In the genomic region with DNA sequence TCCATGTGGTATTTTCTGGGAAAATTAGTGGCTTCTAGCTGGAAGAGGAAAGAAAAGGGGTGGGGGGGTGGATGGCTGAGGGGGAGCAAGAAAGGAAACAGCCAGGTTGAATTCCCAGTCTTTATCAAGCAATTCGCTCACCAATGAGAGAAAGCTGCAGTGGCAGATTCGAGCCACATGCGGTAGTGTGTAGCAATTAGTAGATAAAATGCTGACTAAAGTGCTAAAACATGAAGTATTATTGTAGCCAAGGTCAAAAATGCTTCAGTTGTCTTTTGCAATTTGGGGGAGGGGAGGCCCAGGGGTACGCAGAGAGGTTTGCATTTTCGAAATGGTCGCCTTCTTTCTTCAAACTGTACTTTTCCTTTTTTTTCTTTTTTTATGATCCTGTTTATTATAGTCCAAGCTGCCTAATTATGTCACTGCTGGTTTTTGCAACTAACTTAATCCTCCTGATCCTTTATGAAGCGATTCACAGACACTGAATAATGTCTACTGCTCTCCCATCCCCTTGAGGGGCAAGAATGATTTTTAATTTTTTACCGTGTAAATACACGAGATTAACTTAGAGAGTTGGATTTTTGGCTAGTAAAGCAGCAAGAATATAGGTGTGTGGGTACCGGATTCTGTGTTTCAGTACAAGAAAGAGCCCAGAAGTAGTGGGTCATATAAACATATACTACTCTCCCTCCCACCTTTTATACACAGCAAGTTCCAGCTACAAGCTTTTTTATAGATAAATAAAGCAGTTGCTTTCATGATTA, we compare ENCODE assay signal across 8 cellular contexts. TPM values are rescaled to one million over a fixed set of nuclear protein-coding genes. Genes with fewer than 3 reads are reported as not detected.
DNase-seq lines count a peak whose midpoint lies in the region; ATAC-seq and TF ChIP-seq lines count a peak whose summit lies in the region.

No MANE protein-coding gene starts in this region.

- no peak overlapping the region for H4K91ac ChIP-seq in H9 (ENCODE audit: insufficient read length, low read depth, low read length)

- H2BK12ac ChIP-seq in H9 (ENCODE audit: insufficient read length, low read depth, low read length): no peak overlapping the region

- no peak overlapping the region for H4K8ac ChIP-seq in H9 (replicated peaks; ENCODE audit: insufficient read length, low read depth, low read length)

- H3K9ac ChIP-seq in H9 (ENCODE audit: extremely low read depth, insufficient read length, low read length): no peak overlapping the region

- H2BK120ac ChIP-seq in H9 (ENCODE audit: low read depth, low read length, poor library complexity, severe bottlenecking): no peak overlapping the region

- H2AFZ ChIP-seq in H9 (ENCODE audit: low read length): no peak overlapping the region

- no peak overlapping the region for H3K14ac ChIP-seq in H9 (ENCODE audit: insufficient read depth, low read length)

- peak; percentile 36; the same call in 2 of the 3 replicates for TF ChIP-seq CTCF in H9 (conservative IDR thresholded peaks at IDR 0.05)

- no peak overlapping the region for H3K56ac ChIP-seq in H9 (ENCODE audit: insufficient read length, low read depth, low read length)

- CTCF ChIA-PET in naive thymus-derived CD4-positive, alpha-beta T cell (lab: Charles Lee): interaction anchor here (0.6 to 8.4 kb wide), 8 partner anchors 9 to 347 kb away, joined by 3 to 66 read pairs (median 6); no protein-coding TSS in a partner anchor

- no peaks in the 10 kb centered on the region for H3K79me1 ChIP-seq in H9 (ENCODE audit: insufficient read depth, low read depth, low read length, poor library complexity, severe bottlenecking)

- H4K5ac ChIP-seq in H9 (ENCODE audit: insufficient read length, low read depth, low read length): no peak overlapping the region

- H3K4me3 ChIP-seq in naive thymus-derived CD4-positive, alpha-beta T cell (ENCODE audit: low read length): peak overlapping the region; percentile 51
- H3K4me3 ChIP-seq in effector memory CD4-positive, alpha-beta T cell (ENCODE audit: insufficient read depth, low read depth, low read length, poor library complexity, severe bottlenecking): no peak overlapping the region

- H3K79me2 ChIP-seq in H9 (ENCODE audit: insufficient read depth, low read length): no peaks in the 10 kb centered on the region

- H2AK5ac ChIP-seq in H9 (ENCODE audit: insufficient read length, low read length): no peak overlapping the region

- POLR2A ChIA-PET in naive thymus-derived CD4-positive, alpha-beta T cell (lab: Charles Lee): interaction anchor here (0.5 to 7.2 kb wide), 6 partner anchors 95 to 622 kb away, joined by 3 to 86 read pairs (median 3); no protein-coding TSS in a partner anchor

- no peaks in the 10 kb centered on the region for H4K20me1 ChIP-seq in H9 (ENCODE audit: control insufficient read depth, insufficient read depth, insufficient read length)

- H3K18ac ChIP-seq in H9 (ENCODE audit: insufficient read length, low read depth, low read length): no peak overlapping the region

- peaks cover 0 to 8% (median 0%) of the 10 kb centered on the region in 3 experiments for H3K36me3 ChIP-seq in naive thymus-derived CD4-positive, alpha-beta T cell (ENCODE audit: control insufficient read depth in 2 of 3, insufficient read depth in 3 of 3, low read length in 3 of 3)
- H3K36me3 ChIP-seq in effector memory CD4-positive, alpha-beta T cell (ENCODE audit: control insufficient read depth, insufficient read depth, low read length): no peaks in the 10 kb centered on the region

- H3K27me3 ChIP-seq in H9 (ENCODE audit: insufficient read depth, low read length): peaks cover 29% of the 10 kb centered on the region; the same call in 1 of the 2 replicates
- no peaks in the 10 kb centered on the region for H3K27me3 ChIP-seq in naive thymus-derived CD4-positive, alpha-beta T cell (ENCODE audit: control insufficient read depth in 2 of 2, insufficient read depth in 2 of 2, low read length in 2 of 2)
- no peaks in the 10 kb centered on the region for H3K27me3 ChIP-seq in effector memory CD4-positive, alpha-beta T cell (replicated peaks; ENCODE audit: control insufficient read depth, insufficient read depth, low read length, poor library complexity, severe bottlenecking)

- ATAC-seq in naive thymus-derived CD4-positive, alpha-beta T cell: no peak
- no peak for ATAC-seq in HG02870 (IDR thresholded peaks at IDR 0.05; ENCODE audit: unreplicated experiment)

- H3K4me3 Mint-ChIP-seq in H9: peak overlapping the region; percentile 68 to 84
- peak overlapping the region; percentile 92 for H3K4me3 Mint-ChIP-seq in activated CD4-positive, alpha-beta T cell treated with anti-CD3 and anti-CD28 coated beads, Interleukin-2, amount 10 ng/mL, durations not matched to agents 24 days and 14 days
- H3K4me3 Mint-ChIP-seq in naive thymus-derived CD4-positive, alpha-beta T cell: peak overlapping the region; percentile 77 to 100 (median 87)

- no peaks in the 10 kb centered on the region for H3K9me3 ChIP-seq in H9 (ENCODE audit: control insufficient read depth, low read depth, low read length)
- no peaks in the 10 kb centered on the region for H3K9me3 ChIP-seq in naive thymus-derived CD4-positive, alpha-beta T cell (ENCODE audit: control insufficient read depth in 2 of 3, low read length in 3 of 3)
- H3K9me3 ChIP-seq in effector memory CD4-positive, alpha-beta T cell (ENCODE audit: control insufficient read depth, low read length): no peaks in the 10 kb centered on the region

- H3K27ac Mint-ChIP-seq in H9: no peak overlapping the region
- peak overlapping the region; percentile 93 for H3K27ac Mint-ChIP-seq in activated CD4-positive, alpha-beta T cell treated with anti-CD3 and anti-CD28 coated beads, Interleukin-2, amount 10 ng/mL, durations not matched to agents 24 days and 14 days
- peak overlapping the region in 5 of 9 donors; percentile 19 to 99 (median 58) for H3K27ac Mint-ChIP-seq in naive thymus-derived CD4-positive, alpha-beta T cell

- H3K4ac ChIP-seq in H9 (ENCODE audit: low read depth, low read length): no peak overlapping the region

- DNase-seq in AG20443 (ENCODE audit: low spot score): peak; percentile 57
- DNase-seq in H9: peak; percentile 49
- peak; percentile 73 for DNase-seq in activated CD4-positive, alpha-beta T cell treated with anti-CD3 and anti-CD28 coated beads, Interleukin-2, amount 10 ng/mL, durations not matched to agents 24 days and 14 days
- DNase-seq in fibroblast of peridontal ligament (ENCODE audit: extremely low read depth): peak; percentile 60
- DNase-seq in naive thymus-derived CD4-positive, alpha-beta T cell: peak in 3 of 9 donors; percentile 7 to 24 (median 12)
- DNase-seq in effector memory CD4-positive, alpha-beta T cell: no peak
- DNase-seq in NCI-H446 treated with DMSO at 0.1 percent for 48 hours (lab: John Stamatoyannopoulos, UW): no peak

- no peak overlapping the region for H2BK15ac ChIP-seq in H9 (ENCODE audit: low read depth, low read length)

- no peak overlapping the region for H3T11ph ChIP-seq in H9 (ENCODE audit: low read length)

- H3K36me3 Mint-ChIP-seq in H9 (ENCODE audit: insufficient read depth in 1 of 3, low read depth in 3 of 3): no peaks in the 10 kb centered on the region; a peak in 1 of 7 replicates
- peaks cover 5% of the 10 kb centered on the region for H3K36me3 Mint-ChIP-seq in activated CD4-positive, alpha-beta T cell treated with anti-CD3 and anti-CD28 coated beads, Interleukin-2, amount 10 ng/mL, durations not matched to agents 24 days and 14 days (ENCODE audit: low read depth)
- peaks cover 0 to 6% (median 0%) of the 10 kb centered on the region in 5 donors for H3K36me3 Mint-ChIP-seq in naive thymus-derived CD4-positive, alpha-beta T cell

- H3K4me2 ChIP-seq in H9 (ENCODE audit: insufficient read depth, insufficient read length, low read length): peak overlapping the region; percentile 86

- no peaks in the 10 kb centered on the region for H3K4me1 ChIP-seq in H9 (ENCODE audit: insufficient read depth, low read length)
- H3K4me1 ChIP-seq in naive thymus-derived CD4-positive, alpha-beta T cell (ENCODE audit: control insufficient read depth in 2 of 2, insufficient read depth in 2 of 2, low read length in 2 of 2): peaks cover 18 to 27% of the 10 kb centered on the region in 2 donors
- peaks cover 15% of the 10 kb centered on the region for H3K4me1 ChIP-seq in effector memory CD4-positive, alpha-beta T cell (ENCODE audit: control insufficient read depth, insufficient read depth, low read length, poor library complexity, severe bottlenecking)

- peaks cover 37 to 49% of the 10 kb centered on the region in 2 experiments for H3K4me1 Mint-ChIP-seq in H9
- H3K4me1 Mint-ChIP-seq in activated CD4-positive, alpha-beta T cell treated with anti-CD3 and anti-CD28 coated beads, Interleukin-2, amount 10 ng/mL, durations not matched to agents 24 days and 14 days: peaks cover 37% of the 10 kb centered on the region
- peaks cover 16 to 39% (median 33%) of the 10 kb centered on the region in 7 donors for H3K4me1 Mint-ChIP-seq in naive thymus-derived CD4-positive, alpha-beta T cell

- H2BK5ac ChIP-seq in H9 (ENCODE audit: insufficient read length, low read length): no peak overlapping the region

- H3K9me3 Mint-ChIP-seq in H9: no peaks in the 10 kb centered on the region; a peak in 1 of 5 replicates
- no peaks in the 10 kb centered on the region for H3K9me3 Mint-ChIP-seq in activated CD4-positive, alpha-beta T cell treated with anti-CD3 and anti-CD28 coated beads, Interleukin-2, amount 10 ng/mL, durations not matched to agents 24 days and 14 days
- H3K9me3 Mint-ChIP-seq in naive thymus-derived CD4-positive, alpha-beta T cell: peaks cover 0 to 6% (median 0%) of the 10 kb centered on the region in 11 donors

- H3K27me3 Mint-ChIP-seq in H9 (ENCODE audit: low read depth): peaks cover 64% of the 10 kb centered on the region
- no peaks in the 10 kb centered on the region for H3K27me3 Mint-ChIP-seq in activated CD4-positive, alpha-beta T cell treated with anti-CD3 and anti-CD28 coated beads, Interleukin-2, amount 10 ng/mL, durations not matched to agents 24 days and 14 days
- H3K27me3 Mint-ChIP-seq in naive thymus-derived CD4-positive, alpha-beta T cell: peaks cover 0 to 2% (median 0%) of the 10 kb centered on the region in 5 donors

- WGBS in H9 (ENCODE audit: extremely low coverage, insufficient read length, low lambda C conversion rate): no CpG with 5 or more reads among the region's 10 CpGs

- intact Hi-C loops in activated CD4-positive, alpha-beta T cell treated with anti-CD3 and anti-CD28 coated beads, Interleukin-2, amount 10 ng/mL, durations not matched to agents 24 days and 14 days (cut with micrococcal nuclease): loop anchor here (1.0 to 5.0 kb wide), 3 partner anchors 15 to 369 kb away; a partner anchor contains a TSS
- intact Hi-C loops in naive thymus-derived CD4-positive, alpha-beta T cell (cut with micrococcal nuclease): loop anchor here (1.0 to 5.0 kb wide), 8 partner anchors 30 to 524 kb away; no protein-coding TSS in a partner anchor

- H3K27ac ChIP-seq in H9 (ENCODE audit: insufficient read length, low read depth, low read length): no peak overlapping the region
- no peak overlapping the region for H3K27ac ChIP-seq in naive thymus-derived CD4-positive, alpha-beta T cell (ENCODE audit: low read depth, low read length)
- H3K27ac ChIP-seq in effector memory CD4-positive, alpha-beta T cell (ENCODE audit: insufficient read depth, low read length, poor library complexity, severe bottlenecking): no peak overlapping the region

- no peak overlapping the region for H2BK20ac ChIP-seq in H9 (ENCODE audit: low read depth, low read length, poor library complexity, severe bottlenecking)

- H3K23ac ChIP-seq in H9 (ENCODE audit: insufficient read length, low read depth, low read length): no peak overlapping the region

- peaks cover 33% of the 10 kb centered on the region for H3K23me2 ChIP-seq in H9 (ENCODE audit: insufficient read length, low read depth, low read length, poor library complexity, severe bottlenecking)

RNA-seq across cellular contexts. Expression of a gene that starts 3.6 kb away (rescaled TPM):
- 0.04 and 0.11 TPM in 2 replicates for total RNA-seq in H9 (2021)
- total RNA-seq in activated CD4-positive, alpha-beta T cell treated with anti-CD3 and anti-CD28 coated beads, Interleukin-2, amount 10 ng/mL, durations not matched to agents 24 days and 14 days: 56.9 and 58.2 TPM in 2 replicates
- total RNA-seq in naive thymus-derived CD4-positive, alpha-beta T cell: 10 to 100 TPM; 18.6 to 60.8 (median 47.4) TPM
- 10 to 100 TPM; 39.4 to 49.1 TPM for polyA plus RNA-seq in naive thymus-derived CD4-positive, alpha-beta T cell

Comparison
In these comparisons a context has a peak if more than half of its experiments do, and no peak if none do; other contexts are left out.
1. DNase-seq: peak in AG20443 (single experiment), H9 (single experiment), activated CD4-positive, alpha-beta T cell treated with anti-CD3 and anti-CD28 coated beads, Interleukin-2, amount 10 ng/mL, durations not matched to agents 24 days and 14 days (single experiment) and fibroblast of peridontal ligament (single experiment); none in effector memory CD4-positive, alpha-beta T cell (0 of 3) and NCI-H446 treated with DMSO at 0.1 percent for 48 hours (single experiment).
2. H3K27ac Mint-ChIP-seq: peak in activated CD4-positive, alpha-beta T cell treated with anti-CD3 and anti-CD28 coated beads, Interleukin-2, amount 10 ng/mL, durations not matched to agents 24 days and 14 days (single experiment) and naive thymus-derived CD4-positive, alpha-beta T cell (5 of 9); none in H9 (0 of 3).
3. RNA of a gene that starts 3.6 kb away (total RNA-seq): 56.9 to 58.2 TPM in activated CD4-positive, alpha-beta T cell treated with anti-CD3 and anti-CD28 coated beads, Interleukin-2, amount 10 ng/mL, durations not matched to agents 24 days and 14 days and 18.6 to 60.8 TPM in naive thymus-derived CD4-positive, alpha-beta T cell; 0.04 to 0.11 TPM in H9; every median in the first group is over 10 times any median in the second.
4. Peak in every context shown above with its lines, with median percentiles within 50 percentile points of each other: H3K4me3 Mint-ChIP-seq.